Comparison of ENCODE assay signal across 27 cellular contexts in the genomic region with DNA sequence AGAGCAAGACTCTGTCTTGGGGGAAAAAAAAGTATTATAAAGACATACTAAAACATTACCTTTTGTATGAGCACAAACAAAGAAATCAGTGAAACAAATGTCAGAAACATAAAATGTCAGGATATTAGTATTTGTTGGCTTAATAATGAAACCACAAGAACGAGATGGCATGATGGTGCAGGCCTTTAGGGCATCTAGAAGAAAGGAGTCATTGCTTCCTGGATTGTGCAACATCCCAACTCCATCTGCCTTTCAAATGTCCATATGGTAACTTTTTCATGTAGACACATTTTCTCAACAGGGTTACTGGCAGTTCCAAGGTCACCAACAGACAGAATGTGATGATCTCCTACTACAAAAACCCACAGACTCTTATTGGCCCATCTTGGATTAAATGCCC.
"Had no signal": no experiment of that assay in that cellular context is flagged by ENCODE, and none has a peak within 500 bp of the region (broad histone marks: within the 10 kb centered on the region; RNA-seq: fewer than 3 reads in every experiment).

No MANE protein-coding gene starts in this region.

- H3K36me3 ChIP-seq: brain microvascular endothelial cell, lower lobe of right lung, neural progenitor cell, right atrium auricular region had no signal

- H3K4me3 ChIP-seq: lower lobe of right lung, neural progenitor cell, right atrium auricular region, tibial nerve had no signal

- H3K27me3 ChIP-seq: brain microvascular endothelial cell, neural progenitor cell, right atrium auricular region, tibial nerve had no signal

- H3K36me3 Mint-ChIP-seq: neural progenitor cell had no signal

- H2AFZ ChIP-seq: neural progenitor cell, parathyroid adenoma had no signal

- H3K4me2 ChIP-seq: neural progenitor cell had no signal

- H3K4me1 Mint-ChIP-seq: activated CD4-positive, alpha-beta memory T cell treated with anti-CD3 and anti-CD28 coated beads, Interleukin-2, amount 10 ng/mL, durations not matched to agents 7 days and 5 days; activated CD4-positive, alpha-beta T cell treated with anti-CD3 and anti-CD28 coated beads, Interleukin-2, amount 10 ng/mL, durations not matched to agents 7 days and 5 days; activated T-helper 17 cell treated with anti-CD3 and anti-CD28 coated beads, Interleukin-2, amount 50 U/mL, for 72 hours; natural killer cell; neural progenitor cell; WTC11 had no signal

- DNase-seq: activated CD4-positive, alpha-beta memory T cell treated with anti-CD3 and anti-CD28 coated beads, Interleukin-2, amount 10 ng/mL, durations not matched to agents 7 days and 5 days; activated CD4-positive, alpha-beta T cell treated with anti-CD3 and anti-CD28 coated beads for 1 hour; activated CD4-positive, alpha-beta T cell treated with anti-CD3 and anti-CD28 coated beads, Interleukin-2, amount 10 ng/mL, durations not matched to agents 7 days and 5 days; activated gamma-delta T cell treated with Interleukin-2 at 50 U/mL for 16 hours; activated naive CD4-positive, alpha-beta T cell treated with anti-CD3 and anti-CD28 coated beads, Interleukin-2, amount 50 U/mL, for 16 hours; activated T-cell treated with anti-CD3 and anti-CD28 coated beads, Interleukin-2, amount 50 U/mL, for 4 hours; amniotic stem cell; brain microvascular endothelial cell; caudate nucleus; cortex of kidney; effector memory CD8-positive, alpha-beta T cell; kidney glomerular epithelial cell; lower lobe of right lung; mesendoderm; natural killer cell; occipital lobe; stimulated activated naive CD4-positive, alpha-beta T cell treated with Interleukin-2 at 50 U/mL for 16 hours had no signal

- H3K27ac ChIP-seq: brain microvascular endothelial cell, lower lobe of right lung, neural progenitor cell, parathyroid adenoma, right atrium auricular region, tibial nerve had no signal

- H3K4me1 ChIP-seq: lower lobe of right lung, neural progenitor cell, parathyroid adenoma, right atrium auricular region, tibial nerve had no signal

- H3K79me2 ChIP-seq: parathyroid adenoma had no signal

- H3K27ac Mint-ChIP-seq: activated CD4-positive, alpha-beta memory T cell treated with anti-CD3 and anti-CD28 coated beads, Interleukin-2, amount 10 ng/mL, durations not matched to agents 7 days and 5 days; activated CD4-positive, alpha-beta T cell treated with anti-CD3 and anti-CD28 coated beads, Interleukin-2, amount 10 ng/mL, durations not matched to agents 7 days and 5 days; activated T-helper 17 cell treated with anti-CD3 and anti-CD28 coated beads, Interleukin-2, amount 50 U/mL, for 72 hours; effector memory CD8-positive, alpha-beta T cell; natural killer cell; neural progenitor cell; WTC11 had no signal

- H3K4me3 Mint-ChIP-seq: activated CD4-positive, alpha-beta memory T cell treated with anti-CD3 and anti-CD28 coated beads, Interleukin-2, amount 10 ng/mL, durations not matched to agents 7 days and 5 days; activated CD4-positive, alpha-beta T cell treated with anti-CD3 and anti-CD28 coated beads, Interleukin-2, amount 10 ng/mL, durations not matched to agents 7 days and 5 days; activated T-cell treated with anti-CD3 and anti-CD28 coated beads, Interleukin-2, amount 50 U/mL, for 4 hours; activated T-helper 17 cell treated with anti-CD3 and anti-CD28 coated beads, Interleukin-2, amount 50 U/mL, for 72 hours; effector memory CD8-positive, alpha-beta T cell; natural killer cell; neural progenitor cell; WTC11 had no signal

- FAIRE-seq: astrocyte, frontal cortex had no signal

- ATAC-seq: activated T-cell treated with anti-CD3 and anti-CD28 coated beads, Interleukin-2, amount 50 U/mL, for 4 hours; activated T-helper 17 cell treated with anti-CD3 and anti-CD28 coated beads, Interleukin-2, amount 50 U/mL, for 72 hours; effector memory CD8-positive, alpha-beta T cell; esophagus mucosa; left lobe of liver; lower lobe of right lung; natural killer cell; WTC11 had no signal

- H3K27me3 Mint-ChIP-seq: activated CD4-positive, alpha-beta memory T cell treated with anti-CD3 and anti-CD28 coated beads, Interleukin-2, amount 10 ng/mL, durations not matched to agents 7 days and 5 days; activated CD4-positive, alpha-beta T cell treated with anti-CD3 and anti-CD28 coated beads, Interleukin-2, amount 10 ng/mL, durations not matched to agents 7 days and 5 days; activated T-helper 17 cell treated with anti-CD3 and anti-CD28 coated beads, Interleukin-2, amount 50 U/mL, for 72 hours; effector memory CD8-positive, alpha-beta T cell had no signal

- H3K9ac ChIP-seq: neural progenitor cell, parathyroid adenoma had no signal
